Comparison of ENCODE assay signal across 1 cellular context in genomic region chr7:143877076-143877475, GRCh38.
TF ChIP-seq lines count a peak whose summit lies in the region.

No MANE protein-coding gene starts in this region.

TF ChIP-seq in GM12878, 131 proteins besides CTCF, POLR2A, EP300 and RAD21 (continued from another document):
- no peak for TF ChIP-seq E2F4 (IDR thresholded peaks at IDR 0.05; ENCODE audit: low read depth, low read length)
